Comparison of ENCODE assay signal across 21 cellular contexts in genomic region chr7:7112868-7113267, GRCh38.
DNase-seq lines count a peak whose midpoint lies in the region; ATAC-seq, FAIRE-seq and TF ChIP-seq lines count a peak whose summit lies in the region.
"Had no signal": no experiment of that assay in that cellular context is flagged by ENCODE, and none has a peak within 500 bp of the region (broad histone marks: within the 10 kb centered on the region; RNA-seq: fewer than 3 reads in every experiment).

No MANE protein-coding gene starts in this region.

- no peak for TF ChIP-seq CTCF in HepG2 (CRISPR knock-in tag; IDR thresholded peaks at IDR 0.05)
- TF ChIP-seq CTCF in right lobe of liver (IDR thresholded peaks at IDR 0.05): no peak
- TF ChIP-seq CTCF in endodermal cell (conservative IDR thresholded peaks at IDR 0.05): no peak

- H3K27me3 Mint-ChIP-seq in endodermal cell (ENCODE audit: insufficient read depth): no peaks in the 10 kb centered on the region
- H3K27me3 Mint-ChIP-seq: CD4-positive, alpha-beta T cell had no signal

- H3K4me2 ChIP-seq in HepG2 (ENCODE audit: low read depth, low read length): no peak overlapping the region
- H3K4me2 ChIP-seq: A549; BLaER1 treated with 17β-estradiol and CSF1 and Interleukin-3, amounts not matched to agents 10 nM and 100 nM had no signal

- in situ Hi-C loops in HepG2 (cut with HindIII; ENCODE audit: extremely low pct_ligation_motif_present, low pct_unique_long_range_greater_than_20kb): no loop called here

- H3K9ac ChIP-seq in HepG2 (ENCODE audit: insufficient read depth, low read depth, low read length) (no peak overlapping the region), endodermal cell (ENCODE audit: extremely low read depth, low read length, poor library complexity, severe bottlenecking) (no peak overlapping the region)
- H3K9ac ChIP-seq: BLaER1 treated with 17β-estradiol and CSF1 and Interleukin-3, amounts not matched to agents 10 nM and 100 nM had no signal

- no peak for TF ChIP-seq EP300 in HepG2 (IDR thresholded peaks at IDR 0.05; ENCODE audit: low read depth in 2 of 2, low read length in 2 of 2)
- TF ChIP-seq EP300 in HepG2 (CRISPR knock-in tag; IDR thresholded peaks at IDR 0.05; ENCODE audit: borderline replicate concordance): no peak

- H2AFZ ChIP-seq in HepG2 (ENCODE audit: low read length): no peak overlapping the region

- H3K4me3 Mint-ChIP-seq in endodermal cell: no peak overlapping the region
- H3K4me3 Mint-ChIP-seq: B cell; CD4-positive, alpha-beta T cell; CD8-positive, alpha-beta T cell had no signal

- DNase-seq in HepG2 (ENCODE audit: low spot score) (no peak), right lobe of liver (no peak), endodermal cell (no peak)
- DNase-seq: AML-193; Caco-2; Calu3; CD4-positive, alpha-beta T cell; CD8-positive, alpha-beta T cell; DMS79 treated with DMSO at 0.1 percent for 48 hours; GF-D8 had no signal

- POLR2A ChIA-PET in HepG2 (lab: Yijun Ruan, JAX): interaction anchor here (2.1 kb wide), 1 partner anchor 69 kb away, joined by 10 read pairs; the partner anchor contains the start of gene C1GALT1

- H3K4me3 ChIP-seq in HepG2 (replicated peaks in 1 of 3; ENCODE audit: insufficient read depth in 1 of 3, low read depth in 2 of 3, low read length in 3 of 3) (no peak overlapping the region), right lobe of liver (no peak overlapping the region), endodermal cell (ENCODE audit: low read length) (no peak overlapping the region)
- H3K4me3 ChIP-seq: A549; BLaER1 treated with 17β-estradiol and CSF1 and Interleukin-3, amounts not matched to agents 10 nM and 100 nM had no signal

- H3K27ac ChIP-seq in HepG2 (ENCODE audit: extremely low read length, insufficient read depth, low read length): no peak overlapping the region
- no peak overlapping the region for H3K27ac ChIP-seq in right lobe of liver
- no peak overlapping the region for H3K27ac ChIP-seq in endodermal cell (ENCODE audit: low read depth, low read length)
- H3K27ac ChIP-seq: 22Rv1; A549; BLaER1 treated with 17β-estradiol and CSF1 and Interleukin-3, amounts not matched to agents 10 nM and 100 nM; C4-2B had no signal

- peaks cover under 1% of the 10 kb centered on the region for H3K36me3 Mint-ChIP-seq in endodermal cell (ENCODE audit: low read depth)
- H3K36me3 Mint-ChIP-seq: CD8-positive, alpha-beta T cell had no signal

- ATAC-seq in HepG2 (no peak), right lobe of liver (no peak), GM21786 (IDR thresholded peaks at IDR 0.05; ENCODE audit: unreplicated experiment) (no peak)
- ATAC-seq: A549; CD8-positive, alpha-beta T cell had no signal

- CTCF ChIA-PET in HepG2 (lab: Yijun Ruan, JAX; ENCODE audit: low intra/inter-chr PET ratio, low total read pairs): no interaction called here

- peaks cover 32% of the 10 kb centered on the region for H3K4me1 Mint-ChIP-seq in endodermal cell
- H3K4me1 Mint-ChIP-seq: B cell had no signal

- intact Hi-C loops in HepG2 (cut with micrococcal nuclease; ENCODE audit: unreplicated experiment): loop anchor here (5.0 kb wide), 1 partner anchor 34 kb away; no protein-coding TSS in a partner anchor
- intact Hi-C loops in right lobe of liver (cut with DNase I): no loop called here

- no peak for TF ChIP-seq POLR2A in HepG2 (IDR thresholded peaks at IDR 0.05; ENCODE audit: insufficient read depth in 1 of 2, low read depth in 2 of 2, low read length in 2 of 2)
- TF ChIP-seq POLR2A in right lobe of liver (IDR thresholded peaks at IDR 0.05): no peak

- no peak for TF ChIP-seq RAD21 in HepG2 (CRISPR knock-in tag; IDR thresholded peaks at IDR 0.05)

- peaks cover 8% of the 10 kb centered on the region for H3K9me3 ChIP-seq in HepG2 (ENCODE audit: low read length)
- no peaks in the 10 kb centered on the region for H3K9me3 ChIP-seq in right lobe of liver
- peaks cover 39% of the 10 kb centered on the region for H3K9me3 ChIP-seq in endodermal cell (ENCODE audit: control insufficient read depth, low read length)
- H3K9me3 ChIP-seq: A549 had no signal

- H3K27me3 ChIP-seq in HepG2 (ENCODE audit: control insufficient read depth in 1 of 2, insufficient read depth in 2 of 2, low read length in 2 of 2) (no peaks in the 10 kb centered on the region), right lobe of liver (peaks cover 0 to 23% of the 10 kb centered on the region in 2 donors), endodermal cell (ENCODE audit: control insufficient read depth, insufficient read depth, low read length, poor library complexity, severe bottlenecking) (no peaks in the 10 kb centered on the region)
- H3K27me3 ChIP-seq: BLaER1 treated with 17β-estradiol and CSF1 and Interleukin-3, amounts not matched to agents 10 nM and 100 nM had no signal

- H3K9me3 Mint-ChIP-seq in endodermal cell: peaks cover 30% of the 10 kb centered on the region
- H3K9me3 Mint-ChIP-seq: CD4-positive, alpha-beta T cell had no signal

- H3K36me3 ChIP-seq in HepG2 (replicated peaks in 1 of 2; ENCODE audit: control insufficient read depth in 1 of 2, insufficient read depth in 2 of 2, low read length in 2 of 2) (no peaks in the 10 kb centered on the region), right lobe of liver (no peaks in the 10 kb centered on the region), endodermal cell (ENCODE audit: control insufficient read depth, insufficient read depth, low read length) (no peaks in the 10 kb centered on the region)
- H3K36me3 ChIP-seq: BLaER1 treated with 17β-estradiol and CSF1 and Interleukin-3, amounts not matched to agents 10 nM and 100 nM had no signal

- no TSS peak for BruUV-seq in HepG2 (replicated peaks; lab: Mats Ljungman, UMichigan)

- FAIRE-seq in HepG2 (lab: Jason Lieb, UNC): no peak
- FAIRE-seq in islet of Langerhans (lab: Jason Lieb, UNC): peak; percentile 5
- FAIRE-seq: A549, D721Med, G401.6, GM12891, GM19239 had no signal

- H3K79me2 ChIP-seq in HepG2 (ENCODE audit: insufficient read depth, low read length): no peaks in the 10 kb centered on the region

- H3K4me1 ChIP-seq in HepG2 (ENCODE audit: insufficient read depth, low read length) (peaks cover 82% of the 10 kb centered on the region), right lobe of liver (peaks cover 0 to 13% (median 0%) of the 10 kb centered on the region in 4 donors), endodermal cell (ENCODE audit: control insufficient read depth, insufficient read depth, low read length) (peaks cover 3% of the 10 kb centered on the region)

- H4K20me1 ChIP-seq in HepG2 (ENCODE audit: insufficient read depth, low read length): no peaks in the 10 kb centered on the region
- H4K20me1 ChIP-seq: BLaER1 treated with 17β-estradiol and CSF1 and Interleukin-3, amounts not matched to agents 10 nM and 100 nM had no signal

- H3K27ac Mint-ChIP-seq in endodermal cell: no peak overlapping the region
- H3K27ac Mint-ChIP-seq: B cell; CD4-positive, alpha-beta T cell; CD8-positive, alpha-beta T cell had no signal

- 90% methylated on average over 1 of the region's 1 CpG for WGBS in HepG2 (ENCODE audit: low lambda C conversion rate)
- WGBS in right lobe of liver (ENCODE audit: insufficient coverage, low coverage, low lambda C conversion rate, missing lambda C conversion rate): 50% methylated on average over 1 of the region's 1 CpG
- 100% methylated on average over 1 of the region's 1 CpG; no CpG with 5 or more reads in 1 of the 2 experiments for WGBS in endodermal cell (ENCODE audit: insufficient coverage in 1 of 2, insufficient read length in 1 of 2), 2 experiments

TF ChIP-seq in HepG2, 621 proteins besides CTCF, POLR2A, EP300 and RAD21:
- TF ChIP-seq ZNF121 (CRISPR knock-in tag; IDR thresholded peaks at IDR 0.05) (peak; percentile 83), TRIM24 (CRISPR knock-in tag; IDR thresholded peaks at IDR 0.05) (no peak)
- TF ChIP-seq, protein P1, sequence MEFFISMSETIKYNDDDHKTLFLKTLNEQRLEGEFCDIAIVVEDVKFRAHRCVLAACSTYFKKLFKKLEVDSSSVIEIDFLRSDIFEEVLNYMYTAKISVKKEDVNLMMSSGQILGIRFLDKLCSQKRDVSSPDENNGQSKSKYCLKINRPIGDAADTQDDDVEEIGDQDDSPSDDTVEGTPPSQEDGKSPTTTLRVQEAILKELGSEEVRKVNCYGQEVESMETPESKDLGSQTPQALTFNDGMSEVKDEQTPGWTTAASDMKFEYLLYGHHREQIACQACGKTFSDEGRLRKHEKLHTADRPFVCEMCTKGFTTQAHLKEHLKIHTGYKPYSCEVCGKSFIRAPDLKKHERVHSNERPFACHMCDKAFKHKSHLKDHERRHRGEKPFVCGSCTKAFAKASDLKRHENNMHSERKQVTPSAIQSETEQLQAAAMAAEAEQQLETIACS (CRISPR knock-in tag; IDR thresholded peaks at IDR 0.05): no peak
